In genomic region chr6:132401120-132401940, GRCh38 we compare ENCODE assay signal across 8 cellular contexts. TPM values are rescaled to one million over a fixed set of nuclear protein-coding genes. Genes with fewer than 3 reads are reported as not detected.
DNase-seq lines count a peak whose midpoint lies in the region; ATAC-seq and TF ChIP-seq lines count a peak whose summit lies in the region.

MOXD1 (minus strand) TSS chr6:132401475; CDS start chr6:132401426, 49 bp downstream.

- H3K36me3 ChIP-seq in SK-N-MC (ENCODE audit: insufficient read depth, low read length) = no peaks in the 10 kb centered on the region

- POLR2A ChIA-PET in naive thymus-derived CD8-positive, alpha-beta T cell (lab: Charles Lee) = no interaction called here

- peaks cover 0 to 12% (median 0%) of the 10 kb centered on the region in 9 donors for H3K9me3 Mint-ChIP-seq in naive thymus-derived CD8-positive, alpha-beta T cell

- TF ChIP-seq CTCF in GM13976 (IDR thresholded peaks at IDR 0.05; ENCODE audit: borderline replicate concordance, control extremely low read depth, extremely low read depth, insufficient read depth, missing control alignments) = no peak
- no peak for TF ChIP-seq CTCF in fibroblast of mammary gland (conservative IDR thresholded peaks at IDR 0.05; ENCODE audit: control insufficient read depth, insufficient read depth, low read depth, low read length)

- peak within 1 kb of the TSS; percentile 42 for H3K4me3 ChIP-seq in SK-N-MC
- H3K4me3 ChIP-seq in fibroblast of mammary gland (ENCODE audit: control insufficient read depth, low read depth, low read length) = peak within 1 kb of the TSS; percentile 63

- no peak within 1 kb of the TSS for H3K9ac ChIP-seq in SK-N-MC (ENCODE audit: insufficient read length)

- H3K27me3 Mint-ChIP-seq in naive thymus-derived CD8-positive, alpha-beta T cell = peaks cover 30 to 71% (median 41%) of the 10 kb centered on the region in 5 donors

- in situ Hi-C loops in GM13976 (cut with MboI; ENCODE audit: low sequenced_read_pairs, unreplicated experiment) = no loop called here

- H3K4me3 Mint-ChIP-seq in naive thymus-derived CD8-positive, alpha-beta T cell = peak within 1 kb of the TSS; percentile 46 to 75 (median 68)

- no peak within 1 kb of the TSS for H3K27ac Mint-ChIP-seq in naive thymus-derived CD8-positive, alpha-beta T cell

- H3K36me3 Mint-ChIP-seq in naive thymus-derived CD8-positive, alpha-beta T cell = peaks cover 0 to 3% (median 0%) of the 10 kb centered on the region in 3 donors

- H3K9me3 ChIP-seq in SK-N-MC (ENCODE audit: low read depth, low read length) = no peaks in the 10 kb centered on the region

- peak; percentile 86 for DNase-seq in 8988T
- DNase-seq in GM13976 (ENCODE audit: low spot score) = peak; percentile 83
- DNase-seq in SK-N-MC (ENCODE audit: low read depth, low spot score) = no peak
- DNase-seq in fibroblast of mammary gland (ENCODE audit: low read depth) = peak; percentile 33
- no peak for DNase-seq in naive thymus-derived CD8-positive, alpha-beta T cell
- DNase-seq in SIG-M5 (lab: John Stamatoyannopoulos, UW) = no peak
- no peak for DNase-seq in activated CD4-positive, CD25-positive, alpha-beta regulatory T cell (lab: John Stamatoyannopoulos, UW)

- no peak within 1 kb of the TSS for H3K27ac ChIP-seq in SK-N-MC

- peak; percentile 50 for ATAC-seq in HG02981 (IDR thresholded peaks at IDR 0.05; ENCODE audit: unreplicated experiment)
- peak; percentile 25 to 57 for ATAC-seq in naive thymus-derived CD8-positive, alpha-beta T cell

- H3K4me1 Mint-ChIP-seq in naive thymus-derived CD8-positive, alpha-beta T cell = peaks cover 0 to 13% (median 5%) of the 10 kb centered on the region in 4 donors

RNA-seq across cellular contexts. Expression of gene MOXD1, which starts in this region (rescaled TPM):
- under 1 TPM; 0.16 to 0.22 TPM for total RNA-seq in naive thymus-derived CD8-positive, alpha-beta T cell
- not detected for polyA plus RNA-seq in naive thymus-derived CD8-positive, alpha-beta T cell

Comparison
In these comparisons a context has a peak if more than half of its experiments do, and no peak if none do; other contexts are left out.
1. Peak in ATAC-seq in naive thymus-derived CD8-positive, alpha-beta T cell; RNA of the gene not detected or under 1 TPM.
2. DNase-seq: peak in 8988T (single experiment), GM13976 (single experiment) and fibroblast of mammary gland (single experiment); none in SK-N-MC (single experiment), naive thymus-derived CD8-positive, alpha-beta T cell (0 of 10), SIG-M5 (single experiment) and activated CD4-positive, CD25-positive, alpha-beta regulatory T cell (0 of 4).